In the genomic region with DNA sequence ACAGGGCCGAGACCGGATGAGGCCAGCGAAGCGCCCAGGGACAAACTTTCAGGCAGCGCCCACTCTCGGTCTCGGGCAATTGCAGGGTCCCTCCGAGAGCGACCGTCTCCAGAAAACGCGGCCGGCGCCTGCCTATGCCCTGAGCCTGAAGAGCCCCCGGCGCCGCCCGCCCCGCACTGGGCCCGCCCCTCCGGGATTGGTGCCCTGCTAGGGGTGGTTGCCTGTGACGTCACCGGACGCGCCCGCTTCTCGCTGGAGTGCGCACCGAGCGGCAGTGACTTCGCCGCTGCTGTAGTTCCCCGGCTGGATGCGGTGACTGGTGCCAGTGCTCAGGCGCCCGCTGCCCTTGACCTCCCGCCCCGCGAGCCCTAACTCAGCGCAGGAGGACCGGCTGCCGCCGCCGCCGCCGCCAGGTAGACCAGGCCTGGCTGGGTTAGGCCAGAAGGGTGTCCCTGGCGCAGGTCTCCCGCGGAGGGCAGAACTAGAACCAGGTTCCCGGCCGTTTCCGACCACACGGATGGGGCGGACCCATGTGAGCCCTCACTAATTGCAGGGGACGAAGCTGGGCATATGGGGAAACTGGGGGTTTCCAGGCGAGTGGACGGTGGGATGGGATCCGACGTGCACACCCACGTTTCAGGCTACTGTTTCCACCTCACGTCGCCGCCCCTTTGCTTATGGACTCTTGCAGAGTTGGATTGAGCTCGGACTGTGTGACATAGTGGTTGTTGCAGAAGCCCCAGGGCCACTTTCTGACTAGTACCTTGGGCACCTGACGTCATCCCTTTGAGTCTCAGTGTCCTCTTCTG, we compare ENCODE assay signal across 8 cellular contexts. TPM values are rescaled to one million over a fixed set of nuclear protein-coding genes. Genes with fewer than 3 reads are reported as not detected.
DNase-seq lines count a peak whose midpoint lies in the region; ATAC-seq, FAIRE-seq and TF ChIP-seq lines count a peak whose summit lies in the region.
"Not testable (repeated sequence)": the region's sequence is repeated elsewhere in the genome, so short reads cannot be mapped to it uniquely, and the experiment has no call there.

No MANE protein-coding gene starts in this region.

- H3K4me1 ChIP-seq in K562 (replicated peaks in 1 of 2; ENCODE audit: control insufficient read depth in 2 of 2, insufficient read depth in 2 of 2, low read length in 2 of 2); osteoblast (ENCODE audit: insufficient read depth, low read length): not testable (repeated sequence)

- not testable (repeated sequence) for H3K9me1 ChIP-seq in K562 (ENCODE audit: control insufficient read depth, insufficient read depth, low read length)

- intact Hi-C loops in activated B cell treated with CpG ODN at 0.5 μM for 24 hours (cut with micrococcal nuclease); K562 (cut with micrococcal nuclease); left cardiac atrium (cut with DNase I): not testable (repeated sequence)

- not testable (repeated sequence) for H3K4me1 Mint-ChIP-seq in activated B cell treated with CpG ODN at 0.5 μM for 24 hours; stimulated activated memory B cell treated with anti-CD40 and anti-IgM and Interleukin-4, amounts not matched to agents 10 μg/mL and 1 μg/mL and 100 μg/mL, for 72 hours

- peak overlapping the region; percentile 86 for H2AFZ ChIP-seq in K562 (ENCODE audit: low read depth, low read length)
- H2AFZ ChIP-seq in osteoblast (ENCODE audit: low read length): not testable (repeated sequence)

- not testable (repeated sequence) for H3K79me2 ChIP-seq in K562 (ENCODE audit: control insufficient read depth, insufficient read depth, low read length); osteoblast (ENCODE audit: insufficient read depth, low read length)

- peaks cover 10% of the 10 kb centered on the region for H3K27me3 Mint-ChIP-seq in activated B cell treated with CpG ODN at 0.5 μM for 24 hours
- not testable (repeated sequence) for H3K27me3 Mint-ChIP-seq in stimulated activated memory B cell treated with anti-CD40 and anti-IgM and Interleukin-4, amounts not matched to agents 10 μg/mL and 1 μg/mL and 100 μg/mL, for 72 hours

- peak overlapping the region; percentile 34 to 87; a peak in 2 of 4 replicates for H3K9ac ChIP-seq in K562 (ENCODE audit: insufficient read depth in 1 of 2, low read depth in 2 of 2, low read length in 2 of 2)

- H3K4me3 ChIP-seq in K562 (peak overlapping the region; percentile 44), osteoblast (ENCODE audit: insufficient read depth, low read length) (peak overlapping the region; percentile 66)

- H3K27ac Mint-ChIP-seq in activated B cell treated with CpG ODN at 0.5 μM for 24 hours: not testable (repeated sequence)
- peak overlapping the region; percentile 82 for H3K27ac Mint-ChIP-seq in stimulated activated memory B cell treated with anti-CD40 and anti-IgM and Interleukin-4, amounts not matched to agents 10 μg/mL and 1 μg/mL and 100 μg/mL, for 72 hours

- peak overlapping the region; percentile 78 for H3K4me3 Mint-ChIP-seq in activated B cell treated with CpG ODN at 0.5 μM for 24 hours
- H3K4me3 Mint-ChIP-seq in stimulated activated memory B cell treated with anti-CD40 and anti-IgM and Interleukin-4, amounts not matched to agents 10 μg/mL and 1 μg/mL and 100 μg/mL, for 72 hours: peak overlapping the region; percentile 80

- not testable (repeated sequence) for H3K9me3 Mint-ChIP-seq in activated B cell treated with CpG ODN at 0.5 μM for 24 hours; stimulated activated memory B cell treated with anti-CD40 and anti-IgM and Interleukin-4, amounts not matched to agents 10 μg/mL and 1 μg/mL and 100 μg/mL, for 72 hours

- peak; percentile 93 for DNase-seq in Daoy (ENCODE audit: low read depth)
- peak; percentile 96 for DNase-seq in activated B cell treated with CpG ODN at 0.5 μM for 24 hours
- DNase-seq in K562 (ENCODE audit: extremely low read depth in 1 of 4, low spot score in 3 of 4): peak; percentile 82 to 95 (median 86)
- peak; percentile 98 for DNase-seq in left cardiac atrium
- DNase-seq in osteoblast (ENCODE audit: insufficient read length, low spot score, missing footprints): peak; percentile 79

- H3K36me3 ChIP-seq in K562 (ENCODE audit: control insufficient read depth, insufficient read depth, low read length); osteoblast (ENCODE audit: insufficient read depth, low read length): not testable (repeated sequence)

- ATAC-seq in GM21576 (IDR thresholded peaks at IDR 0.05; ENCODE audit: unreplicated experiment): peak; percentile 94
- ATAC-seq in HG03571 (IDR thresholded peaks at IDR 0.05; ENCODE audit: unreplicated experiment): peak; percentile 98
- ATAC-seq in activated B cell treated with CpG ODN at 0.5 μM for 24 hours (ENCODE audit: low read depth): peak; percentile 100
- ATAC-seq in K562: peak; percentile 99
- peak; percentile 100 for ATAC-seq in left cardiac atrium
- peak; percentile 100 for ATAC-seq in stimulated activated memory B cell treated with anti-CD40 and anti-IgM and Interleukin-4, amounts not matched to agents 10 μg/mL and 1 μg/mL and 100 μg/mL, for 72 hours

- not testable (repeated sequence) for H4K20me1 ChIP-seq in K562 (replicated peaks; ENCODE audit: control insufficient read depth, insufficient read depth, low read length); osteoblast (ENCODE audit: insufficient read depth, low read length)

- POLR2A ChIA-PET in activated B cell treated with CpG ODN at 0.5 μM for 24 hours (lab: Charles Lee): interaction anchor here (0.6 kb wide), 1 partner anchor 476 kb away, joined by 3 read pairs; no protein-coding TSS in a partner anchor
- POLR2A ChIA-PET in K562 (lab: Yijun Ruan, JAX): not testable (repeated sequence)

- H3K4me2 ChIP-seq in K562 (ENCODE audit: insufficient read depth, low read length) (peak overlapping the region; percentile 71), osteoblast (ENCODE audit: insufficient read depth, low read length) (peak overlapping the region; percentile 69)

- not testable (repeated sequence) for H3K9me3 ChIP-seq in K562 (replicated peaks; ENCODE audit: control insufficient read depth, insufficient read depth, low read depth, low read length); osteoblast (ENCODE audit: low read depth, low read length)

- in situ Hi-C loops in K562 (cut with MboI): loop anchor here (5.0 to 25.0 kb wide), 3 partner anchors 223 to 1082 kb away; a partner anchor contains a TSS

- not testable (repeated sequence) for TF ChIP-seq RAD21 in K562 (CRISPR knock-in tag; conservative IDR thresholded peaks at IDR 0.05 in 1 of 2, IDR thresholded peaks at IDR 0.05 in 1 of 2)

- H3K27me3 ChIP-seq in K562 (ENCODE audit: control insufficient read depth in 2 of 2, insufficient read depth in 2 of 2, low read length in 2 of 2): not testable (repeated sequence)
- peaks cover 10% of the 10 kb centered on the region for H3K27me3 ChIP-seq in osteoblast (ENCODE audit: insufficient read depth, low read length)

- not testable (repeated sequence) for BruUV-seq in K562 (replicated peaks; lab: Mats Ljungman, UMichigan)

- peak overlapping the region; percentile 52; the same call in 1 of the 3 replicates for H3K27ac ChIP-seq in K562 (ENCODE audit: extremely low read depth, low read depth, low read length)
- not testable (repeated sequence) for H3K27ac ChIP-seq in osteoblast (ENCODE audit: low read depth, low read length)

- not testable (repeated sequence) for TF ChIP-seq CTCF in activated B cell treated with CpG ODN at 0.5 μM for 24 hours (IDR thresholded peaks at IDR 0.05); K562 (IDR thresholded peaks at IDR 0.05 in 2 of 3, conservative IDR thresholded peaks at IDR 0.05 in 1 of 3; ENCODE audit: insufficient read depth in 2 of 3, low read depth in 1 of 3, low read length in 3 of 3); osteoblast (IDR thresholded peaks at IDR 0.05; ENCODE audit: extremely low read depth, low read depth, low read length)

- CTCF ChIA-PET in activated B cell treated with CpG ODN at 0.5 μM for 24 hours (lab: Charles Lee): interaction anchor here (1.2 to 1.3 kb wide), 2 partner anchors 12 to 18 kb away, joined by 4 to 5 read pairs; no protein-coding TSS in a partner anchor
- CTCF ChIA-PET in K562 (lab: Yijun Ruan, JAX; ENCODE audit: low intra/inter-chr PET ratio): interaction anchor here (0.6 kb wide), 1 partner anchor 17 kb away, joined by 3 read pairs; no protein-coding TSS in a partner anchor

- peak; percentile 59; the same call in 1 of the 2 replicates for TF ChIP-seq POLR2A in K562 (conservative IDR thresholded peaks at IDR 0.05)

- WGBS in K562 (ENCODE audit: insufficient coverage, low coverage, missing lambda C conversion rate): under 1% methylated on average over 13 of the region's 65 CpGs

- H3K36me3 Mint-ChIP-seq in activated B cell treated with CpG ODN at 0.5 μM for 24 hours (ENCODE audit: low read depth); stimulated activated memory B cell treated with anti-CD40 and anti-IgM and Interleukin-4, amounts not matched to agents 10 μg/mL and 1 μg/mL and 100 μg/mL, for 72 hours: not testable (repeated sequence)

- FAIRE-seq in K562 (lab: Jason Lieb, UNC): peak; percentile 87

- not testable (repeated sequence) for TF ChIP-seq EP300 in K562 (IDR thresholded peaks at IDR 0.05; ENCODE audit: low read length)

RNA-seq across cellular contexts. Expression of a gene that starts 18.9 kb away (rescaled TPM):
- total RNA-seq in Daoy (2014; rRNA removed; shearing (Covaris generic)): 8.5 and 10.9 TPM in 2 replicates
- 54.0 and 57.2 TPM in 2 replicates for total RNA-seq in activated B cell treated with CpG ODN at 0.5 μM for 24 hours
- 118 and 313 TPM in 2 replicates for total RNA-seq in K562 (2011; cell fraction: chromatin; rRNA removed; ENCODE audit: low replicate concordance)
- 51.0 and 71.8 TPM in 2 replicates for total RNA-seq in K562 (2011; cell fraction: nucleolus; rRNA removed)
- 102 and 124 TPM in 2 replicates for total RNA-seq in K562 (2011; cell fraction: nucleoplasm; rRNA removed)
- 23.2 and 23.6 TPM in 2 replicates for total RNA-seq in K562 (2014; rRNA removed)
- total RNA-seq in K562 (2014; rRNA removed; fragmentation: Illumina TruSeq; extraction: Trizol): 44.4 and 45.3 TPM in 2 replicates
- total RNA-seq in K562 (2015; rRNA removed; fragmentation: Illumina TruSeq; extraction: Trizol): 50.0 and 51.6 TPM in 2 replicates
- total RNA-seq in K562 (2021): 26.4 and 26.6 TPM in 2 replicates
- 10.6 and 11.9 TPM in 2 replicates for polyA plus RNA-seq in K562 (2011; rRNA removed)
- 1.2 and 1.7 TPM in 2 replicates for polyA plus RNA-seq in K562 (2011; cell fraction: cytosol; rRNA removed)
- polyA plus RNA-seq in K562 (2011; cell fraction: nucleus; rRNA removed): 39.1 and 44.8 TPM in 2 replicates
- polyA plus RNA-seq in K562 (2012): 5.6 and 7.4 TPM in 2 replicates
- 6.7 and 7.3 TPM in 2 replicates for polyA plus RNA-seq in K562 (2014; fragmentation: Illumina TruSeq; extraction: Trizol)
- 10 to 100 TPM in 1 of 2 experiments, 1 to 10 TPM in 1; 4.4 to 11.9 TPM for polyA plus RNA-seq in K562 (2014; fragmentation: Nextera tagmentation; extraction: Ambion mirVana)
- polyA plus RNA-seq in K562 (2014; rRNA removed): 6.4 and 8.4 TPM in 2 replicates
- polyA minus RNA-seq in K562 (2011; rRNA and poly(A)+ RNA removed): 116 and 173 TPM in 2 replicates
- polyA minus RNA-seq in K562 (2011; cell fraction: cytosol; rRNA and poly(A)+ RNA removed): 10.6 and 15.7 TPM in 2 replicates
- polyA minus RNA-seq in K562 (2011; cell fraction: nucleus; rRNA and poly(A)+ RNA removed): 179 and 403 TPM in 2 replicates
- total RNA-seq in left cardiac atrium: 10 to 100 TPM in 1 of 2 donors, 1 to 10 TPM in 1; 9.7 to 11.1 TPM
- total RNA-seq in osteoblast: 42.7 and 53.6 TPM in 2 replicates

RNA-seq across cellular contexts. Expression of a gene that starts 24.2 kb away (rescaled TPM):
- total RNA-seq in Daoy (2014; rRNA removed; shearing (Covaris generic)): 0.06 TPM in 1 of 2 replicates, not detected in the other
- total RNA-seq in activated B cell treated with CpG ODN at 0.5 μM for 24 hours (4.5 and 4.9 TPM in 2 replicates), K562 (2014; rRNA removed) (0.14 and 0.33 TPM in 2 replicates), K562 (2014; rRNA removed; fragmentation: Illumina TruSeq; extraction: Trizol) (not detected in 2 replicates), K562 (2015; rRNA removed; fragmentation: Illumina TruSeq; extraction: Trizol) (0.11 and 0.38 TPM in 2 replicates), K562 (2021) (0.33 and 0.94 TPM in 2 replicates), left cardiac atrium (1 to 10 TPM; 6.8 to 8.3 TPM), osteoblast (2.2 and 9.4 TPM in 2 replicates)
- 0.12 TPM in 2 replicates for total RNA-seq in K562 (2011; cell fraction: chromatin; rRNA removed; ENCODE audit: low replicate concordance)
- under 0.01 and 0.39 TPM in 2 replicates for total RNA-seq in K562 (2011; cell fraction: nucleolus; rRNA removed)
- total RNA-seq in K562 (2011; cell fraction: nucleoplasm; rRNA removed): not detected in 2 replicates
- polyA plus RNA-seq in K562 (2011; rRNA removed) (not detected in 2 replicates), K562 (2014; fragmentation: Illumina TruSeq; extraction: Trizol) (0.30 TPM in 2 replicates), K562 (2014; fragmentation: Nextera tagmentation; extraction: Ambion mirVana) (under 1 TPM in 1 of 2 experiments, not detected in 1; 0.01 TPM), K562 (2014; rRNA removed) (0.42 and 1.2 TPM in 2 replicates)
- polyA plus RNA-seq in K562 (2011; cell fraction: cytosol; rRNA removed): 0.03 and 0.25 TPM in 2 replicates
- polyA plus RNA-seq in K562 (2011; cell fraction: nucleus; rRNA removed): 0.34 and 0.55 TPM in 2 replicates
- 0.33 and 1.1 TPM in 2 replicates for polyA plus RNA-seq in K562 (2012)
- polyA minus RNA-seq in K562 (2011; rRNA and poly(A)+ RNA removed): not detected in 2 replicates
- not detected in 2 replicates for polyA minus RNA-seq in K562 (2011; cell fraction: cytosol; rRNA and poly(A)+ RNA removed)
- 0.11 and 0.94 TPM in 2 replicates for polyA minus RNA-seq in K562 (2011; cell fraction: nucleus; rRNA and poly(A)+ RNA removed)
